In genomic region chr7:115350764-115351163, GRCh38 we compare ENCODE assay signal across 26 cellular contexts.
"Had no signal": no experiment of that assay in that cellular context is flagged by ENCODE, and none has a peak within 500 bp of the region (broad histone marks: within the 10 kb centered on the region; RNA-seq: fewer than 3 reads in every experiment).

No MANE protein-coding gene starts in this region.

- DNase-seq: kidney; left colon; left lung; mesendoderm; naive B cell; natural killer cell; nephron progenitor cell; occipital lobe; right lobe of liver; stimulated activated CD4-positive, alpha-beta T cell treated with anti-CD3 and anti-CD28 coated beads, Interleukin-1b, Interleukin-23, amount 100 ng/mL, for 48 hours; stimulated activated CD4-positive, alpha-beta T cell treated with anti-CD3 and anti-CD28 coated beads, Interleukin-2, amount 100 ng/mL, for 48 hours; stimulated activated CD4-positive, alpha-beta T cell treated with anti-CD3 and anti-CD28 coated beads, Interleukin-4, amount 100 ng/mL, for 4 hours; stimulated activated CD8-positive, alpha-beta memory T cell treated with anti-CD3 and anti-CD28 coated beads, Interleukin-4, amount 100 ng/mL, for 48 hours; stimulated activated naive CD4-positive, alpha-beta T cell treated with Interleukin-2 at 50 U/mL for 16 hours; stimulated activated naive CD8-positive, alpha-beta T cell treated with anti-CD3 and anti-CD28 coated beads, Interleukin-15, amount 100 ng/mL, for 72 hours; substantia nigra; uterus had no signal

- H3K27ac ChIP-seq: hepatocyte, left lung, neural progenitor cell, neutrophil, parathyroid adenoma, right atrium auricular region, right lobe of liver, tibial nerve, uterus had no signal

- H3K4me3 ChIP-seq: hepatocyte, left lung, lung, neural progenitor cell, right atrium auricular region, right lobe of liver, smooth muscle cell, tibial nerve, uterus had no signal

- H3K9me3 ChIP-seq: left lung, neutrophil, right atrium auricular region, right lobe of liver, tibial nerve, uterus had no signal

- ATAC-seq: left colon; left lung; natural killer cell; right lobe of liver; stimulated activated memory B cell treated with anti-CD40 and anti-IgM and Interleukin-4, amounts not matched to agents 10 μg/mL and 1 μg/mL and 100 μg/mL, for 72 hours; stimulated activated naive CD8-positive, alpha-beta T cell treated with anti-CD3 and anti-CD28 coated beads, Interleukin-15, amount 100 ng/mL, for 72 hours had no signal

- H3K36me3 ChIP-seq: left lung, neural progenitor cell, neutrophil, right atrium auricular region, right lobe of liver, tibial nerve, uterus had no signal

- H3K27me3 ChIP-seq: hepatocyte, left lung, neural progenitor cell, neutrophil, right atrium auricular region, right lobe of liver, tibial nerve, uterus had no signal

- H3K4me1 ChIP-seq: left lung, neural progenitor cell, parathyroid adenoma, right atrium auricular region, right lobe of liver, tibial nerve, uterus had no signal
